Comparison of ENCODE assay signal across 18 cellular contexts in the genomic region with DNA sequence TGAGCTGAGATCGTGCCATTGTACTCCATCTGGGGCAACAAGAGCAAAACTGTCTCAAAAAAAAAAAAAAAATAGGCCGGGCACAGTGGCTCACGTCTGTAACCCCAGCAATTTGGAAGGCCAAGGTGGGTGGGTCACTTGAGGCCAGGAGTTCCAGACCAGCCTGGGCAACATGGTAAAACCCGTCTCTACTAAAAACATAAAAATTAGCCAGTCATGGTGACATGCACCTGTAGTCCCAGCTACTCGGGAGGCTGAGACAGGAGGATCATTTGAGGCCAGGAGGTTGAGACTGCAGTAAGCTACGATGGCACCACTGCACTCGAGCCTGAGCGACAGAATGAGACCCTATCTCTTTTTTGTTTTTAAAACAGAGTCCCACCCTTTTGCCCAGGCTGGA. TPM values are rescaled to one million over a fixed set of nuclear protein-coding genes. Genes with fewer than 3 reads are reported as not detected.
A peak's percentile ranks its signal among the peaks of the same experiment; 100 is the strongest.
DNase-seq lines count a peak whose midpoint lies in the region; ATAC-seq and TF ChIP-seq lines count a peak whose summit lies in the region.
"Had no signal": no experiment of that assay in that cellular context is flagged by ENCODE, and none has a peak within 500 bp of the region (broad histone marks: within the 10 kb centered on the region; RNA-seq: fewer than 3 reads in every experiment).

No MANE protein-coding gene starts in this region.

- ATAC-seq in natural killer cell = no peak
- no peak for ATAC-seq in natural killer cell treated with Interleukin-12 subunit alpha and Interleukin-12 subunit beta and Interleukin-15 and Interleukin-18, amount 100 ng/mL, for 72 hours
- ATAC-seq in T-helper 17 cell = no peak
- no peak for ATAC-seq in memory B cell (ENCODE audit: low read depth)
- ATAC-seq in HG02759 (IDR thresholded peaks at IDR 0.05; ENCODE audit: unreplicated experiment) = no peak
- no peak for ATAC-seq in HG03097 (IDR thresholded peaks at IDR 0.05; ENCODE audit: low FRiP score, unreplicated experiment)
- ATAC-seq: CD8-positive, alpha-beta T cell had no signal

- H3K9me3 Mint-ChIP-seq in natural killer cell = no peaks in the 10 kb centered on the region
- H3K9me3 Mint-ChIP-seq in natural killer cell treated with Interleukin-12 subunit alpha and Interleukin-12 subunit beta and Interleukin-15 and Interleukin-18, amount 100 ng/mL, for 72 hours = no peaks in the 10 kb centered on the region
- H3K9me3 Mint-ChIP-seq in memory B cell = no peaks in the 10 kb centered on the region
- H3K9me3 Mint-ChIP-seq: CD8-positive, alpha-beta T cell had no signal

- intact Hi-C loops in natural killer cell (cut with micrococcal nuclease) = no loop called here

- peaks cover 0 to 16% of the 10 kb centered on the region in 2 donors for H3K4me1 Mint-ChIP-seq in natural killer cell
- H3K4me1 Mint-ChIP-seq in natural killer cell treated with Interleukin-12 subunit alpha and Interleukin-12 subunit beta and Interleukin-15 and Interleukin-18, amount 100 ng/mL, for 72 hours (ENCODE audit: low read depth in 2 of 2) = peaks cover 0 to 6% of the 10 kb centered on the region in 2 donors
- H3K4me1 Mint-ChIP-seq in T-helper 17 cell = peaks cover 29% of the 10 kb centered on the region
- peaks cover 24% of the 10 kb centered on the region for H3K4me1 Mint-ChIP-seq in memory B cell

- H3K36me3 Mint-ChIP-seq in natural killer cell (no peaks in the 10 kb centered on the region), T-helper 17 cell (ENCODE audit: low read depth) (peaks cover 4% of the 10 kb centered on the region), memory B cell (peaks cover 23% of the 10 kb centered on the region)
- no peaks in the 10 kb centered on the region for H3K36me3 Mint-ChIP-seq in natural killer cell treated with Interleukin-12 subunit alpha and Interleukin-12 subunit beta and Interleukin-15 and Interleukin-18, amount 100 ng/mL, for 72 hours

- H3K27ac Mint-ChIP-seq in natural killer cell (peak overlapping the region in 1 of 2 donors; percentile 99), T-helper 17 cell (peak overlapping the region; percentile 99), memory B cell (peak overlapping the region; percentile 67)
- H3K27ac Mint-ChIP-seq in natural killer cell treated with Interleukin-12 subunit alpha and Interleukin-12 subunit beta and Interleukin-15 and Interleukin-18, amount 100 ng/mL, for 72 hours = no peak overlapping the region
- H3K27ac Mint-ChIP-seq: B cell; CD8-positive, alpha-beta T cell; HFFc6 had no signal

- no peaks in the 10 kb centered on the region for H3K9me3 ChIP-seq in T-helper 17 cell (ENCODE audit: control insufficient read depth, low read length, poor library complexity, severe bottlenecking)
- H3K9me3 ChIP-seq: BLaER1, Caco-2, HAP-1 had no signal

- no peak for DNase-seq in natural killer cell
- no peak for DNase-seq in natural killer cell treated with Interleukin-12 subunit alpha and Interleukin-12 subunit beta and Interleukin-15 and Interleukin-18, amount 100 ng/mL, for 72 hours (ENCODE audit: low spot score)
- no peak for DNase-seq in T-helper 17 cell
- DNase-seq in memory B cell (ENCODE audit: low spot score in 2 of 2) = no peak
- DNase-seq in NCI-H345 treated with DMSO at 0.1 percent for 48 hours (lab: John Stamatoyannopoulos, UW; ENCODE audit: unreplicated experiment) = no peak
- DNase-seq: Caco-2; CD8-positive, alpha-beta T cell; DMS153; DND-41; GOT3; HFFc6 had no signal

- H3K4me3 Mint-ChIP-seq in natural killer cell = peak overlapping the region; percentile 57
- H3K4me3 Mint-ChIP-seq in natural killer cell treated with Interleukin-12 subunit alpha and Interleukin-12 subunit beta and Interleukin-15 and Interleukin-18, amount 100 ng/mL, for 72 hours = no peak overlapping the region
- H3K4me3 Mint-ChIP-seq in T-helper 17 cell = no peak overlapping the region
- H3K4me3 Mint-ChIP-seq in memory B cell = no peak overlapping the region
- H3K4me3 Mint-ChIP-seq: B cell; CD8-positive, alpha-beta T cell; HFFc6 had no signal

- no peak for TF ChIP-seq CTCF in natural killer cell (IDR thresholded peaks at IDR 0.05)

- H3K27me3 Mint-ChIP-seq in natural killer cell (ENCODE audit: low read depth in 2 of 2) = no peaks in the 10 kb centered on the region
- no peaks in the 10 kb centered on the region for H3K27me3 Mint-ChIP-seq in natural killer cell treated with Interleukin-12 subunit alpha and Interleukin-12 subunit beta and Interleukin-15 and Interleukin-18, amount 100 ng/mL, for 72 hours
- no peaks in the 10 kb centered on the region for H3K27me3 Mint-ChIP-seq in T-helper 17 cell
- H3K27me3 Mint-ChIP-seq in memory B cell = no peaks in the 10 kb centered on the region
- H3K27me3 Mint-ChIP-seq: B cell had no signal

RNA-seq across cellular contexts. Expression of gene IQCN, which starts 3.9 kb away (rescaled TPM):
- total RNA-seq in natural killer cell (10 to 100 TPM; 13.7 to 19.4 (median 15.6) TPM), T-helper 17 cell (10 to 100 TPM; 16.5 to 21.9 TPM)
- total RNA-seq in natural killer cell treated with Interleukin-12 subunit alpha and Interleukin-12 subunit beta and Interleukin-15 and Interleukin-18, amount 100 ng/mL, for 72 hours = 1 to 10 TPM; 1.5 to 4.0 TPM

RNA-seq across cellular contexts. Expression of gene JUND, which starts 11.1 kb away (rescaled TPM):
- 1,000 to 10,000 TPM; 1,182 to 2,122 (median 1,520) TPM for total RNA-seq in natural killer cell
- 100 to 1,000 TPM; 218 to 267 TPM for total RNA-seq in natural killer cell treated with Interleukin-12 subunit alpha and Interleukin-12 subunit beta and Interleukin-15 and Interleukin-18, amount 100 ng/mL, for 72 hours
- 1,000 to 10,000 TPM; 1,212 to 1,401 TPM for total RNA-seq in T-helper 17 cell

RNA-seq across cellular contexts. Expression of gene PDE4C, which starts 44.1 kb away (rescaled TPM):
- total RNA-seq in natural killer cell (not detected), T-helper 17 cell (under 1 TPM in 1 of 2 donors, not detected in 1; 0.31 TPM)
- 1 to 10 TPM in 1 of 2 donors, under 1 TPM in 1; 0.22 to 1.4 TPM for total RNA-seq in natural killer cell treated with Interleukin-12 subunit alpha and Interleukin-12 subunit beta and Interleukin-15 and Interleukin-18, amount 100 ng/mL, for 72 hours
- total RNA-seq: A172; B cell; CD4-positive, CD25-positive, alpha-beta regulatory T cell had no signal

RNA-seq across cellular contexts. Expression of gene LSM4, which starts 52.6 kb away (rescaled TPM):
- 10 to 100 TPM; 42.4 to 60.8 (median 44.8) TPM for total RNA-seq in natural killer cell
- total RNA-seq in natural killer cell treated with Interleukin-12 subunit alpha and Interleukin-12 subunit beta and Interleukin-15 and Interleukin-18, amount 100 ng/mL, for 72 hours = 100 to 1,000 TPM; 153 to 223 TPM
- total RNA-seq in T-helper 17 cell = 10 to 100 TPM; 43.3 to 46.6 TPM

Comparison
In these comparisons a context has a peak if more than half of its experiments do, and no peak if none do; other contexts are left out.
1. RNA of gene JUND, which starts 11.1 kb away (total RNA-seq): 1,182 to 2,122 TPM in natural killer cell and 1,212 to 1,401 TPM in T-helper 17 cell; 218 to 267 TPM in natural killer cell treated with Interleukin-12 subunit alpha and Interleukin-12 subunit beta and Interleukin-15 and Interleukin-18, amount 100 ng/mL, for 72 hours; every median in the first group is over 4 times any median in the second.
2. H3K27ac Mint-ChIP-seq: peak in T-helper 17 cell (single experiment) and memory B cell (single experiment); none in natural killer cell treated with Interleukin-12 subunit alpha and Interleukin-12 subunit beta and Interleukin-15 and Interleukin-18, amount 100 ng/mL, for 72 hours (0 of 2).